In the genomic region with DNA sequence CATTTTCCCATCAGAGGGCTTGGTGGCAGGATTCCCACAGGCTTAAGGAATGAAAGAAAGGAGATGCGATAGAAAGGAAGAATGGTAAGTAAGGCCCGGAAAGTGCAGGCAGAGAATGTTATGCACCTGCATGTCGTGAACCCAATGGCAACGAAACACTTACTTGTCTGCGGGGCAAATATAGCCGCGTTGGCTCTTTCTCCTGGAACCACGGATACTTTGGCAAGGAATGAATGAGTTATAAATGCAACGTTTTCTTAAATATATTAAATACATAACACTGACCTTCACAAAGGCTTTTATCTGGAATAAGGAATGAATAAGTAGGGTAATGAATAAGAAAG, we compare ENCODE assay signal across 8 cellular contexts.
A peak's percentile ranks its signal among the peaks of the same experiment; 100 is the strongest.
DNase-seq lines count a peak whose midpoint lies in the region; ATAC-seq, FAIRE-seq and TF ChIP-seq lines count a peak whose summit lies in the region.

No MANE protein-coding gene starts in this region.

- peak overlapping the region; percentile 74 for H2AFZ ChIP-seq in astrocyte (ENCODE audit: low read depth, low read length)

- H3K9me3 ChIP-seq in astrocyte (ENCODE audit: insufficient read depth, low read depth, low read length) (no peaks in the 10 kb centered on the region), right lobe of liver (no peaks in the 10 kb centered on the region), transverse colon (no peaks in the 10 kb centered on the region), small intestine (ENCODE audit: control insufficient read depth, low read depth) (no peaks in the 10 kb centered on the region)

- no peaks in the 10 kb centered on the region for H3K27me3 Mint-ChIP-seq in activated T-cell treated with anti-CD3 and anti-CD28 coated beads, Interleukin-2, amount 50 U/mL, for 4 hours (ENCODE audit: low read depth)
- peaks cover 1% of the 10 kb centered on the region for H3K27me3 Mint-ChIP-seq in astrocyte (ENCODE audit: low read depth, unreplicated experiment)

- intact Hi-C loops in right lobe of liver (cut with DNase I), result loop anchor here (5.0 to 10.0 kb wide), 5 partner anchors 270 to 610 kb away; no protein-coding TSS in a partner anchor
- intact Hi-C loops in transverse colon (cut with DNase I; ENCODE audit: low total_unique reads), result loop anchor here (1.0 to 10.0 kb wide), 4 partner anchors 30 to 520 kb away; a partner anchor contains a TSS

- H3K36me3 ChIP-seq in astrocyte (ENCODE audit: insufficient read depth, low read length) (no peaks in the 10 kb centered on the region), right lobe of liver (no peaks in the 10 kb centered on the region), transverse colon (no peaks in the 10 kb centered on the region), small intestine (ENCODE audit: control insufficient read depth in 2 of 2, insufficient read depth in 2 of 2, low read length in 2 of 2) (no peaks in the 10 kb centered on the region)

- H3K27ac Mint-ChIP-seq in astrocyte (ENCODE audit: unreplicated experiment), result peak overlapping the region; percentile 4

- TF ChIP-seq EP300 in transverse colon (IDR thresholded peaks at IDR 0.05; ENCODE audit: low read depth), result no peak

- H3K4me3 ChIP-seq in astrocyte (ENCODE audit: insufficient read depth, low read depth, low read length) (peak overlapping the region; percentile 66), right lobe of liver (peak overlapping the region; percentile 50 to 67 (median 55)), transverse colon (peak overlapping the region in 3 of 4 donors; percentile 65 to 76 (median 74)), small intestine (ENCODE audit: low read depth in 1 of 2, low read length in 2 of 2) (peak overlapping the region in 1 of 2 donors; percentile 67)

- TF ChIP-seq CTCF in astrocyte (IDR thresholded peaks at IDR 0.05; ENCODE audit: insufficient read depth, low read depth, low read length) (no peak), right lobe of liver (IDR thresholded peaks at IDR 0.05) (no peak), transverse colon (IDR thresholded peaks at IDR 0.05) (peak in 2 of 5 experiments; percentile 13 to 21)

- H3K4me1 ChIP-seq in astrocyte (ENCODE audit: insufficient read depth, low read length) (peaks cover 18% of the 10 kb centered on the region), right lobe of liver (peaks cover 0 to 18% (median 6%) of the 10 kb centered on the region in 4 donors), transverse colon (peaks cover 23 to 45% (median 32%) of the 10 kb centered on the region in 4 donors), small intestine (ENCODE audit: control insufficient read depth in 2 of 2, insufficient read depth in 1 of 2, low read depth in 1 of 2, low read length in 1 of 2) (no peaks in the 10 kb centered on the region)

- 10% methylated on average over 9 of the region's 9 CpGs for WGBS in right lobe of liver (ENCODE audit: insufficient coverage, low coverage, low lambda C conversion rate, missing lambda C conversion rate)
- 11 to 15% methylated on average over 7 to 9 of the region's 9 CpGs for WGBS in transverse colon (ENCODE audit: low coverage in 1 of 2), 2 donors
- 2 to 23% (median 16%) methylated on average over 9 of the region's 9 CpGs for WGBS in small intestine, 3 donors

- no peaks in the 10 kb centered on the region for H4K20me1 ChIP-seq in astrocyte (ENCODE audit: insufficient read depth, low read length)

- no peaks in the 10 kb centered on the region for H3K9me3 Mint-ChIP-seq in activated T-cell treated with anti-CD3 and anti-CD28 coated beads, Interleukin-2, amount 50 U/mL, for 4 hours
- H3K9me3 Mint-ChIP-seq in astrocyte (ENCODE audit: unreplicated experiment), result no peaks in the 10 kb centered on the region

- FAIRE-seq in astrocyte (lab: Jason Lieb, UNC) (no peak), small intestine (lab: Jason Lieb, UNC) (no peak)

- no peaks in the 10 kb centered on the region for H3K79me2 ChIP-seq in astrocyte (ENCODE audit: insufficient read depth, low read length)

- peak overlapping the region; percentile 52 for H3K9ac ChIP-seq in astrocyte (ENCODE audit: low read length)

- H3K27ac ChIP-seq in astrocyte (ENCODE audit: low read depth, low read length), result no peak overlapping the region
- H3K27ac ChIP-seq in right lobe of liver, result peak overlapping the region in 1 of 3 donors; percentile 89
- peak overlapping the region; percentile 82 to 90 (median 88) for H3K27ac ChIP-seq in transverse colon
- no peak overlapping the region for H3K27ac ChIP-seq in small intestine (ENCODE audit: low read depth in 1 of 2, low read length in 1 of 2)

- H3K36me3 Mint-ChIP-seq in activated T-cell treated with anti-CD3 and anti-CD28 coated beads, Interleukin-2, amount 50 U/mL, for 4 hours (ENCODE audit: insufficient read depth), result no peaks in the 10 kb centered on the region
- no peaks in the 10 kb centered on the region for H3K36me3 Mint-ChIP-seq in astrocyte (ENCODE audit: low read depth, unreplicated experiment)

- in situ Hi-C loops in transverse colon (cut with MboI; ENCODE audit: low pct_ligation_motif_present in 1 of 4, low pct_unique_long_range_greater_than_20kb in 1 of 4, low sequenced_read_pairs in 3 of 4), result loop anchor here (5.0 to 25.0 kb wide), 9 partner anchors 190 to 610 kb away; no protein-coding TSS in a partner anchor

- no peak for TF ChIP-seq POLR2A in right lobe of liver (IDR thresholded peaks at IDR 0.05)
- no peak for TF ChIP-seq POLR2A in transverse colon (IDR thresholded peaks at IDR 0.05)

- no peak for DNase-seq in activated T-cell treated with anti-CD3 and anti-CD28 coated beads, Interleukin-2, amount 50 U/mL, for 4 hours
- DNase-seq in activated T-cell treated with anti-CD3 and anti-CD28 coated beads, Interleukin-2, amount 50 U/mL, for 1 hour, result no peak
- no peak for DNase-seq in astrocyte (ENCODE audit: low read depth)
- no peak for DNase-seq in right lobe of liver
- no peak for DNase-seq in transverse colon
- DNase-seq in activated CD4-positive, CD25-positive, alpha-beta regulatory T cell treated with anti-CD3 and anti-CD28 coated beads, Interleukin-2, amount 50 U/mL, for 72 hours, result no peak
- DNase-seq in small intestine, result no peak

- ATAC-seq in activated T-cell treated with anti-CD3 and anti-CD28 coated beads, Interleukin-2, amount 50 U/mL, for 4 hours, result no peak
- ATAC-seq in right lobe of liver (peak in 3 of 4 donors; percentile 1 to 3 (median 2)), GM21717 (IDR thresholded peaks at IDR 0.05; ENCODE audit: unreplicated experiment) (no peak)

- peak overlapping the region; percentile 71 for H3K4me3 Mint-ChIP-seq in activated T-cell treated with anti-CD3 and anti-CD28 coated beads, Interleukin-2, amount 50 U/mL, for 4 hours
- peak overlapping the region; percentile 78 for H3K4me3 Mint-ChIP-seq in astrocyte (ENCODE audit: unreplicated experiment)

- peaks cover 38% of the 10 kb centered on the region for H3K4me1 Mint-ChIP-seq in activated T-cell treated with anti-CD3 and anti-CD28 coated beads, Interleukin-2, amount 50 U/mL, for 4 hours (ENCODE audit: low read depth)
- H3K4me1 Mint-ChIP-seq in astrocyte (ENCODE audit: low read depth, unreplicated experiment), result peaks cover 28% of the 10 kb centered on the region

- peak overlapping the region; percentile 91 for H3K4me2 ChIP-seq in astrocyte (ENCODE audit: low read length)

- H3K27me3 ChIP-seq in astrocyte (ENCODE audit: insufficient read depth, low read length), result no peaks in the 10 kb centered on the region
- no peaks in the 10 kb centered on the region for H3K27me3 ChIP-seq in right lobe of liver
- no peaks in the 10 kb centered on the region for H3K27me3 ChIP-seq in transverse colon
- no peaks in the 10 kb centered on the region for H3K27me3 ChIP-seq in small intestine (ENCODE audit: control insufficient read depth in 2 of 2, insufficient read depth in 2 of 2, low read length in 2 of 2)

Comparison
In these comparisons a context has a peak if more than half of its experiments do, and no peak if none do; other contexts are left out.
1. ATAC-seq: peak in right lobe of liver (3 of 4); none in activated T-cell treated with anti-CD3 and anti-CD28 coated beads, Interleukin-2, amount 50 U/mL, for 4 hours (0 of 2) and GM21717 (single experiment).
2. H3K27ac ChIP-seq: peak in transverse colon (4 of 4); none in astrocyte (single experiment) and small intestine (0 of 2).